In genomic region chr6:110575910-110576463, GRCh38 we compare ENCODE assay signal across 24 cellular contexts.
DNase-seq lines count a peak whose midpoint lies in the region; ATAC-seq, FAIRE-seq and TF ChIP-seq lines count a peak whose summit lies in the region.
"Had no signal": no experiment of that assay in that cellular context is flagged by ENCODE, and none has a peak within 500 bp of the region (broad histone marks: within the 10 kb centered on the region; RNA-seq: fewer than 3 reads in every experiment).

No MANE protein-coding gene starts in this region.

- TF ChIP-seq EP300 in HepG2 (IDR thresholded peaks at IDR 0.05; ENCODE audit: low read depth in 2 of 2, low read length in 2 of 2): no peak
- TF ChIP-seq EP300 in HepG2 (CRISPR knock-in tag; IDR thresholded peaks at IDR 0.05; ENCODE audit: borderline replicate concordance): no peak

- no peak overlapping the region for H3K23ac ChIP-seq in neuronal stem cell (ENCODE audit: low read depth, low read length, poor library complexity)

- H3K36me3 ChIP-seq in HepG2 (replicated peaks in 1 of 2; ENCODE audit: control insufficient read depth in 1 of 2, insufficient read depth in 2 of 2, low read length in 2 of 2) (no peaks in the 10 kb centered on the region), right lobe of liver (no peaks in the 10 kb centered on the region), neuronal stem cell (replicated peaks in 1 of 2; ENCODE audit: control insufficient read depth in 2 of 2, insufficient read depth in 2 of 2, low read length in 2 of 2) (no peaks in the 10 kb centered on the region)

- no peak overlapping the region for H2BK12ac ChIP-seq in neuronal stem cell (ENCODE audit: low read length)

- no peaks in the 10 kb centered on the region for H4K20me1 ChIP-seq in HepG2 (ENCODE audit: insufficient read depth, low read length)

- no peaks in the 10 kb centered on the region for H3K9me3 ChIP-seq in HepG2 (ENCODE audit: low read length)
- no peaks in the 10 kb centered on the region for H3K9me3 ChIP-seq in right lobe of liver
- no peaks in the 10 kb centered on the region for H3K9me3 ChIP-seq in neuronal stem cell (replicated peaks in 1 of 2; ENCODE audit: control insufficient read depth in 2 of 2, insufficient read depth in 1 of 2, low read depth in 1 of 2, low read length in 2 of 2)

- ATAC-seq in HepG2 (no peak), right lobe of liver (no peak)
- ATAC-seq: Panc1 had no signal

- H3K79me1 ChIP-seq in neuronal stem cell (ENCODE audit: low read depth, low read length): no peaks in the 10 kb centered on the region

- no peak overlapping the region for H2BK15ac ChIP-seq in neuronal stem cell (ENCODE audit: low read length)

- H3K4me2 ChIP-seq in HepG2 (ENCODE audit: low read depth, low read length) (no peak overlapping the region), neuronal stem cell (ENCODE audit: insufficient read depth, low read length, poor library complexity, severe bottlenecking) (no peak overlapping the region)

- POLR2A ChIA-PET in HepG2 (lab: Yijun Ruan, JAX): no interaction called here

- 81% methylated on average over 5 of the region's 5 CpGs for WGBS in HepG2 (ENCODE audit: low lambda C conversion rate)
- 84% methylated on average over 5 of the region's 5 CpGs for WGBS in right lobe of liver (ENCODE audit: insufficient coverage, low coverage, low lambda C conversion rate, missing lambda C conversion rate)
- WGBS in neuronal stem cell (ENCODE audit: extremely low coverage in 2 of 2, insufficient read length in 2 of 2, insufficient replicate concordance in 1 of 2), 2 donors: no CpG with 5 or more reads among the region's 5 CpGs

- peak overlapping the region; percentile 27 for H3K18ac ChIP-seq in neuronal stem cell (ENCODE audit: low read length)

- H3K4ac ChIP-seq in neuronal stem cell (ENCODE audit: low read length): no peak overlapping the region

- H2AFZ ChIP-seq in HepG2 (ENCODE audit: low read length) (peak overlapping the region; percentile 19), neuronal stem cell (ENCODE audit: low read length) (no peak overlapping the region)

- H3K4me3 ChIP-seq in HepG2 (replicated peaks in 1 of 3; ENCODE audit: insufficient read depth in 1 of 3, low read depth in 2 of 3, low read length in 3 of 3): no peak overlapping the region
- no peak overlapping the region for H3K4me3 ChIP-seq in right lobe of liver
- H3K4me3 ChIP-seq in fibroblast of villous mesenchyme (ENCODE audit: low read depth, low read length): no peak overlapping the region
- H3K4me3 ChIP-seq in neuronal stem cell (ENCODE audit: low read length in 2 of 2): no peak overlapping the region

- TF ChIP-seq CTCF in HepG2 (CRISPR knock-in tag; IDR thresholded peaks at IDR 0.05) (no peak), right lobe of liver (IDR thresholded peaks at IDR 0.05) (no peak), fibroblast of villous mesenchyme (IDR thresholded peaks at IDR 0.05; ENCODE audit: insufficient read depth, low read depth, low read length) (no peak)

- DNase-seq in HepG2 (ENCODE audit: low spot score): no peak
- DNase-seq in right lobe of liver: no peak
- peak; percentile 16 for DNase-seq in fibroblast of villous mesenchyme (ENCODE audit: low read depth)
- no peak for DNase-seq in neuronal stem cell (ENCODE audit: low spot score)
- DNase-seq in NCI-H2171 (lab: John Stamatoyannopoulos, UW): no peak
- DNase-seq in cardiac septum (ENCODE audit: low spot score): no peak
- DNase-seq in GM12892 (ENCODE audit: insufficient read length): no peak
- no peak for DNase-seq in NK-92 (lab: John Stamatoyannopoulos, UW; ENCODE audit: unreplicated experiment)
- DNase-seq: 8988T, ACHN, Calu3, DMS79 treated with DMSO at 0.1 percent for 48 hours, GOT3, MV-4-11, NCI-H1105, NCI-H1436 treated with DMSO at 0.1 percent for 48 hours, NCI-H187 treated with DMSO at 0.1 percent for 48 hours, NCI-H446 treated with DMSO at 0.1 percent for 48 hours, NCI-H526, NCI-H82, SHP77 treated with DMSO at 0.1 percent for 48 hours had no signal

- no peak overlapping the region for H2BK5ac ChIP-seq in neuronal stem cell (ENCODE audit: low read length)

- H3K27me3 ChIP-seq in HepG2 (ENCODE audit: control insufficient read depth in 1 of 2, insufficient read depth in 2 of 2, low read length in 2 of 2) (no peaks in the 10 kb centered on the region), right lobe of liver (no peaks in the 10 kb centered on the region), neuronal stem cell (ENCODE audit: control insufficient read depth in 3 of 3, insufficient read depth in 3 of 3, low read depth in 1 of 3, low read length in 3 of 3) (no peaks in the 10 kb centered on the region)

- H3K4me1 ChIP-seq in HepG2 (ENCODE audit: insufficient read depth, low read length) (peaks cover 42% of the 10 kb centered on the region), right lobe of liver (no peaks in the 10 kb centered on the region), neuronal stem cell (ENCODE audit: control insufficient read depth in 2 of 2, insufficient read depth in 1 of 2, low read depth in 1 of 2, low read length in 2 of 2) (no peaks in the 10 kb centered on the region)

- H4K8ac ChIP-seq in neuronal stem cell (ENCODE audit: low read depth, low read length): no peak overlapping the region

- FAIRE-seq in HepG2 (lab: Jason Lieb, UNC) (no peak), GM12892 (lab: Jason Lieb, UNC) (no peak)

- TF ChIP-seq RAD21 in HepG2 (CRISPR knock-in tag; IDR thresholded peaks at IDR 0.05): no peak

- no peak overlapping the region for H4K91ac ChIP-seq in neuronal stem cell (ENCODE audit: low read depth, low read length, poor library complexity)

- TF ChIP-seq POLR2A in HepG2 (IDR thresholded peaks at IDR 0.05; ENCODE audit: insufficient read depth in 1 of 2, low read depth in 2 of 2, low read length in 2 of 2) (no peak), right lobe of liver (IDR thresholded peaks at IDR 0.05) (no peak), GM12892 (IDR thresholded peaks at IDR 0.05; ENCODE audit: low read depth, low read length) (no peak)

- in situ Hi-C loops in HepG2 (cut with HindIII; ENCODE audit: extremely low pct_ligation_motif_present, low pct_unique_long_range_greater_than_20kb): no loop called here

- no TSS peak for BruUV-seq in HepG2 (replicated peaks; lab: Mats Ljungman, UMichigan)

- intact Hi-C loops in HepG2 (cut with micrococcal nuclease; ENCODE audit: unreplicated experiment): no loop called here
- intact Hi-C loops in right lobe of liver (cut with DNase I): no loop called here
- intact Hi-C loops in cardiac septum (cut with DNase I): no loop called here

- CTCF ChIA-PET in HepG2 (lab: Yijun Ruan, JAX; ENCODE audit: low intra/inter-chr PET ratio, low total read pairs): no interaction called here

- no peak overlapping the region for H3K9ac ChIP-seq in HepG2 (ENCODE audit: insufficient read depth, low read depth, low read length)
- no peak overlapping the region for H3K9ac ChIP-seq in neuronal stem cell (ENCODE audit: low read depth, low read length, poor library complexity)

- H3K14ac ChIP-seq in neuronal stem cell (ENCODE audit: low read length): no peak overlapping the region

- no peak overlapping the region for H2AK5ac ChIP-seq in neuronal stem cell (ENCODE audit: low read depth, low read length)

- no peak overlapping the region for H3K27ac ChIP-seq in HepG2 (ENCODE audit: extremely low read length, insufficient read depth, low read length)
- H3K27ac ChIP-seq in right lobe of liver: no peak overlapping the region
- H3K27ac ChIP-seq in neuronal stem cell (replicated peaks; ENCODE audit: low read length): no peak overlapping the region
- H3K27ac ChIP-seq: HL-60, RWPE1 had no signal

- H2BK120ac ChIP-seq in neuronal stem cell (ENCODE audit: low read depth, low read length): no peak overlapping the region

- no peaks in the 10 kb centered on the region for H3K79me2 ChIP-seq in HepG2 (ENCODE audit: insufficient read depth, low read length)

TF ChIP-seq in HepG2, 621 proteins besides CTCF, POLR2A, EP300 and RAD21 (continues in another document):
- TF ChIP-seq IRF9 (CRISPR knock-in tag; IDR thresholded peaks at IDR 0.05; ENCODE audit: borderline replicate concordance) (no peak), CBX5 (CRISPR knock-in tag; IDR thresholded peaks at IDR 0.05; ENCODE audit: borderline replicate concordance) (no peak), ATF5 (CRISPR knock-in tag; IDR thresholded peaks at IDR 0.05; ENCODE audit: low read depth) (no peak), ZBTB1 (CRISPR knock-in tag; IDR thresholded peaks at IDR 0.05; ENCODE audit: borderline replicate concordance) (no peak), TERF1 (CRISPR knock-in tag; IDR thresholded peaks at IDR 0.05) (no peak), SNAI1 (CRISPR knock-in tag; IDR thresholded peaks at IDR 0.05; ENCODE audit: borderline replicate concordance) (no peak), FOXM1 (CRISPR knock-in tag; IDR thresholded peaks at IDR 0.05) (no peak), ZNF747 (CRISPR knock-in tag; IDR thresholded peaks at IDR 0.05; ENCODE audit: borderline replicate concordance) (no peak), ZNF678 (CRISPR knock-in tag; IDR thresholded peaks at IDR 0.05) (no peak)
